ENCODE assay signal across 15 cellular contexts in genomic region chr5:1752881-1753280, GRCh38.
"Had no signal": no experiment of that assay in that cellular context is flagged by ENCODE, and none has a peak within 500 bp of the region (broad histone marks: within the 10 kb centered on the region; RNA-seq: fewer than 3 reads in every experiment).

No MANE protein-coding gene starts in this region.

- H3K4me1 ChIP-seq: thyroid gland, vagina had no signal

- H3K4me3 ChIP-seq: thyroid gland, vagina had no signal

- H3K27ac ChIP-seq: thyroid gland, vagina had no signal

- FAIRE-seq: endometrium had no signal

- ATAC-seq: activated CD8-positive, alpha-beta T cell treated with anti-CD3 and anti-CD28 coated beads for 36 hours; esophagus mucosa; natural killer cell had no signal

- H3K9me3 ChIP-seq: thyroid gland, vagina had no signal

- H3K36me3 Mint-ChIP-seq: activated naive CD8-positive, alpha-beta T cell; brain; natural killer cell had no signal

- H3K27me3 Mint-ChIP-seq: activated CD8-positive, alpha-beta T cell treated with anti-CD3 and anti-CD28 coated beads for 36 hours had no signal

- H3K27ac Mint-ChIP-seq: activated CD8-positive, alpha-beta T cell treated with anti-CD3 and anti-CD28 coated beads for 36 hours; activated naive CD8-positive, alpha-beta T cell; brain; natural killer cell had no signal

- H3K4me3 Mint-ChIP-seq: activated CD8-positive, alpha-beta T cell treated with anti-CD3 and anti-CD28 coated beads for 36 hours; activated naive CD8-positive, alpha-beta T cell; brain; natural killer cell had no signal

- H3K36me3 ChIP-seq: thyroid gland, vagina had no signal

- DNase-seq: activated CD8-positive, alpha-beta T cell treated with anti-CD3 and anti-CD28 coated beads for 36 hours; activated T-cell treated with anti-CD3 and anti-CD28 coated beads for 4 hours; amygdala; hippocampal formation; mammary epithelial cell; natural killer cell; occipital lobe; stimulated activated CD4-positive, alpha-beta T cell treated with anti-CD3 and anti-CD28 coated beads, Interleukin-15, amount 100 ng/mL, for 24 hours; stimulated activated CD4-positive, alpha-beta T cell treated with anti-CD3 and anti-CD28 coated beads, Interleukin-4, amount 100 ng/mL, for 24 hours; thyroid gland had no signal

- H3K4me1 Mint-ChIP-seq: natural killer cell had no signal

- H3K9me3 Mint-ChIP-seq: activated CD8-positive, alpha-beta T cell treated with anti-CD3 and anti-CD28 coated beads for 36 hours; natural killer cell had no signal
